In genomic region chr4:157231525-157231924, GRCh38 we compare ENCODE assay signal across 9 cellular contexts. TPM values are rescaled to one million over a fixed set of nuclear protein-coding genes. Genes with fewer than 3 reads are reported as not detected.
"Had no signal": no experiment of that assay in that cellular context is flagged by ENCODE, and none has a peak within 500 bp of the region (broad histone marks: within the 10 kb centered on the region; RNA-seq: fewer than 3 reads in every experiment).

No MANE protein-coding gene starts in this region.

- H3K4me3 ChIP-seq: GM23338 had no signal

- H3K9ac ChIP-seq: KMS-11 had no signal

- FAIRE-seq: H1, H54, HTR-8/SVneo had no signal

- H3K4me2 ChIP-seq: GM23338, KMS-11 had no signal

- H3K27ac Mint-ChIP-seq: GM23338, H9 had no signal

- DNase-seq: H9, HCEC 1CT, KBM-7 had no signal

- ATAC-seq: GM23338 had no signal

- H3K4me1 Mint-ChIP-seq: GM23338, H9 had no signal

- H3K27ac ChIP-seq: KMS-11 had no signal

- H2AFZ ChIP-seq: GM23338 had no signal

- H3K9me3 Mint-ChIP-seq: GM23338, H9 had no signal

- H3K4me3 Mint-ChIP-seq: GM23338, H9 had no signal

RNA-seq across cellular contexts. Expression of gene GRIA2, which starts 11.0 kb away (rescaled TPM):
- total RNA-seq: GM23338, H1, H9, HT-29 had no signal
- polyA plus RNA-seq: GM23338, H1 had no signal
